In the genomic region with DNA sequence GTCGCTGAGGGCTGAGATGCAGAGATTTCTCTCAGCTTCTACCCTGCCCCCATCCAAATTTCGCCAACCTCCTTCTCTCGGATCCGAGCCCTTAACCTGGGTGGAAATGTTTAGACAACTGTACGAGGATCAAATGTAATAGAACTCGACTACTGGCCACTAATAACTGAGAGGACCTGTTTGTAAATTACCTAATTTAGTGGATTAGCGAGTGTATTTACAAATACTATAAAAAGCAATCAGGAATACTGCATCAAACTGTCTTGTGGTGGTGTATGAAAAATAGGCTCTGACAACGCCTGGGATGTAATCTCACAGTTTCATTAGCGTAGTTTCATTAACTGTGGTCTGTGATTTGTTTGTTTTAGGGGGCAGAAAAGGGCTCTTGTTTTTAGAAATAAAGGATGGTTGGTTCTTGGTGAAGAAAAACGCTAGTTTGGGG, we compare ENCODE assay signal across 8 cellular contexts. TPM values are rescaled to one million over a fixed set of nuclear protein-coding genes. Genes with fewer than 3 reads are reported as not detected.
DNase-seq lines count a peak whose midpoint lies in the region; ATAC-seq and TF ChIP-seq lines count a peak whose summit lies in the region.

No MANE protein-coding gene starts in this region.

- peaks cover 26% of the 10 kb centered on the region; the same call in 1 of the 2 replicates for H3K79me2 ChIP-seq in SK-N-SH (ENCODE audit: insufficient read depth)

- H3K9me3 ChIP-seq in SK-N-SH (no peaks in the 10 kb centered on the region), subcutaneous abdominal adipose tissue (ENCODE audit: control insufficient read depth in 5 of 5, low read length in 5 of 5) (peaks cover 0 to 2% (median 0%) of the 10 kb centered on the region in 5 donors)

- H3K4me3 ChIP-seq in SK-N-SH (ENCODE audit: low read depth in 2 of 2, low read length in 1 of 2) (peak overlapping the region; percentile 88 to 90), subcutaneous abdominal adipose tissue (ENCODE audit: low read depth in 1 of 5, low read length in 5 of 5) (peak overlapping the region; percentile 72 to 87 (median 77))

- DNase-seq in SK-N-SH = no peak
- no peak for DNase-seq in activated T-helper 2 cell treated with anti-CD3 and anti-CD28 coated beads, Interferon-gamma antibody, Interleukin-2, Interleukin-4, amounts not matched to agents 10 μg/mL and 5 μg/mL and 100 μg/mL, durations not matched to agents 14 hours and 24 hours and 36 hours (ENCODE audit: low spot score)
- DNase-seq in inferior parietal cortex (ENCODE audit: extremely low spot score) = peak; percentile 72
- DNase-seq in hepatic stellate cell (ENCODE audit: low spot score) = no peak
- DNase-seq in putamen (ENCODE audit: low spot score) = no peak

- intact Hi-C loops in activated T-helper 2 cell treated with anti-CD3 and anti-CD28 coated beads, Interferon-gamma antibody, Interleukin-2, Interleukin-4, amounts not matched to agents 10 μg/mL and 5 μg/mL and 100 μg/mL, durations not matched to agents 14 hours and 24 hours and 36 hours (cut with micrococcal nuclease) = loop anchor here (2.0 to 10.0 kb wide), 4 partner anchors 159 to 449 kb away; a partner anchor contains a TSS

- H3K9ac ChIP-seq in SK-N-SH = peak overlapping the region; percentile 68; the same call in 1 of the 2 replicates
- peak overlapping the region in 4 of 5 donors; percentile 71 to 78 (median 76) for H3K9ac ChIP-seq in subcutaneous abdominal adipose tissue (ENCODE audit: low read length in 5 of 5)

- H4K20me1 ChIP-seq in SK-N-SH (ENCODE audit: insufficient read depth) = no peaks in the 10 kb centered on the region

- H3K9me2 ChIP-seq in SK-N-SH = no peaks in the 10 kb centered on the region

- peak overlapping the region; percentile 97 for H3K4me2 ChIP-seq in SK-N-SH

- no peaks in the 10 kb centered on the region for H3K36me3 Mint-ChIP-seq in activated T-helper 2 cell treated with anti-CD3 and anti-CD28 coated beads, Interferon-gamma antibody, Interleukin-2, Interleukin-4, amounts not matched to agents 10 μg/mL and 5 μg/mL and 100 μg/mL, durations not matched to agents 14 hours and 24 hours and 36 hours (ENCODE audit: low read depth)

- peaks cover 9% of the 10 kb centered on the region for H3K4me1 Mint-ChIP-seq in activated T-helper 2 cell treated with anti-CD3 and anti-CD28 coated beads, Interferon-gamma antibody, Interleukin-2, Interleukin-4, amounts not matched to agents 10 μg/mL and 5 μg/mL and 100 μg/mL, durations not matched to agents 14 hours and 24 hours and 36 hours (ENCODE audit: low read depth)

- TF ChIP-seq RAD21 in SK-N-SH (IDR thresholded peaks at IDR 0.05; ENCODE audit: low read length) = no peak

- ATAC-seq in SK-N-SH treated with all-trans-retinoic acid at 6 μM for 48 hours (no peak), GM18873 (IDR thresholded peaks at IDR 0.05; ENCODE audit: low FRiP score, unreplicated experiment) (no peak)

- no peak for TF ChIP-seq EP300 in SK-N-SH (IDR thresholded peaks at IDR 0.05; ENCODE audit: borderline replicate concordance in 1 of 2, low read depth in 1 of 2, low read length in 1 of 2)

- H3K36me3 ChIP-seq in SK-N-SH (replicated peaks in 1 of 2; ENCODE audit: control insufficient read depth in 1 of 2, insufficient read depth in 2 of 2, low read length in 1 of 2) = no peaks in the 10 kb centered on the region
- H3K36me3 ChIP-seq in subcutaneous abdominal adipose tissue (ENCODE audit: control insufficient read depth in 5 of 5, insufficient read depth in 5 of 5, low read length in 5 of 5) = no peaks in the 10 kb centered on the region

- H3K27me3 Mint-ChIP-seq in activated T-helper 2 cell treated with anti-CD3 and anti-CD28 coated beads, Interferon-gamma antibody, Interleukin-2, Interleukin-4, amounts not matched to agents 10 μg/mL and 5 μg/mL and 100 μg/mL, durations not matched to agents 14 hours and 24 hours and 36 hours (ENCODE audit: low read depth) = peaks cover 62% of the 10 kb centered on the region

- H3K27ac ChIP-seq in SK-N-SH (ENCODE audit: low read depth in 2 of 2, low read length in 1 of 2) (peak overlapping the region in 1 of 2 experiments; percentile 18; a peak in 3 of 4 replicates), subcutaneous abdominal adipose tissue (ENCODE audit: low read depth, low read length) (peak overlapping the region; percentile 64)

- H2AFZ ChIP-seq in SK-N-SH (ENCODE audit: low read depth) = peak overlapping the region; percentile 87

- H3K27me3 ChIP-seq in SK-N-SH (ENCODE audit: insufficient read depth) (no peaks in the 10 kb centered on the region), subcutaneous abdominal adipose tissue (ENCODE audit: control insufficient read depth in 5 of 5, insufficient read depth in 4 of 5, low read length in 5 of 5) (no peaks in the 10 kb centered on the region)

- POLR2A ChIA-PET in SK-N-SH (lab: Yijun Ruan, JAX) = no interaction called here

- no peak for TF ChIP-seq CTCF in SK-N-SH (IDR thresholded peaks at IDR 0.05)

- H3K4me1 ChIP-seq in SK-N-SH (ENCODE audit: control insufficient read depth in 1 of 2, insufficient read depth in 2 of 2, low read depth in 1 of 2, low read length in 1 of 2) = peaks cover 3 to 11% of the 10 kb centered on the region in 2 experiments; a peak in 3 of 4 replicates
- H3K4me1 ChIP-seq in subcutaneous abdominal adipose tissue (ENCODE audit: control insufficient read depth in 5 of 5, insufficient read depth in 5 of 5, low read length in 5 of 5) = peaks cover 0 to 47% (median 43%) of the 10 kb centered on the region in 5 donors

- peaks cover 18% of the 10 kb centered on the region for H3F3A ChIP-seq in SK-N-SH (replicated peaks; ENCODE audit: insufficient read depth)

- H3K9me3 Mint-ChIP-seq in activated T-helper 2 cell treated with anti-CD3 and anti-CD28 coated beads, Interferon-gamma antibody, Interleukin-2, Interleukin-4, amounts not matched to agents 10 μg/mL and 5 μg/mL and 100 μg/mL, durations not matched to agents 14 hours and 24 hours and 36 hours = no peaks in the 10 kb centered on the region

- 13% methylated on average over 10 of the region's 10 CpGs for WGBS in SK-N-SH (ENCODE audit: low lambda C conversion rate)

- peak overlapping the region; percentile 83 for H3K4me3 Mint-ChIP-seq in activated T-helper 2 cell treated with anti-CD3 and anti-CD28 coated beads, Interferon-gamma antibody, Interleukin-2, Interleukin-4, amounts not matched to agents 10 μg/mL and 5 μg/mL and 100 μg/mL, durations not matched to agents 14 hours and 24 hours and 36 hours (ENCODE audit: low read depth)

- H3K27ac Mint-ChIP-seq in activated T-helper 2 cell treated with anti-CD3 and anti-CD28 coated beads, Interferon-gamma antibody, Interleukin-2, Interleukin-4, amounts not matched to agents 10 μg/mL and 5 μg/mL and 100 μg/mL, durations not matched to agents 14 hours and 24 hours and 36 hours = no peak overlapping the region

- CTCF ChIA-PET in SK-N-SH (lab: Yijun Ruan, JAX) = interaction anchor here (1.3 to 3.3 kb wide), 6 partner anchors 16 to 385 kb away, joined by 3 to 16 read pairs (median 6); no protein-coding TSS in a partner anchor

TF ChIP-seq in SK-N-SH, 30 proteins besides CTCF, POLR2A, EP300 and RAD21 (continues in another document):
- TF ChIP-seq ELF1 (IDR thresholded peaks at IDR 0.05) = 0 out of 2 replicates have a peak, but pooled peaks have one; percentile 3

TF ChIP-seq in SK-N-SH treated with all-trans-retinoic acid at 6 μM for 48 hours, 23 proteins besides CTCF, POLR2A, EP300 and RAD21 (continues in another document):
- TF ChIP-seq, protein P1, sequence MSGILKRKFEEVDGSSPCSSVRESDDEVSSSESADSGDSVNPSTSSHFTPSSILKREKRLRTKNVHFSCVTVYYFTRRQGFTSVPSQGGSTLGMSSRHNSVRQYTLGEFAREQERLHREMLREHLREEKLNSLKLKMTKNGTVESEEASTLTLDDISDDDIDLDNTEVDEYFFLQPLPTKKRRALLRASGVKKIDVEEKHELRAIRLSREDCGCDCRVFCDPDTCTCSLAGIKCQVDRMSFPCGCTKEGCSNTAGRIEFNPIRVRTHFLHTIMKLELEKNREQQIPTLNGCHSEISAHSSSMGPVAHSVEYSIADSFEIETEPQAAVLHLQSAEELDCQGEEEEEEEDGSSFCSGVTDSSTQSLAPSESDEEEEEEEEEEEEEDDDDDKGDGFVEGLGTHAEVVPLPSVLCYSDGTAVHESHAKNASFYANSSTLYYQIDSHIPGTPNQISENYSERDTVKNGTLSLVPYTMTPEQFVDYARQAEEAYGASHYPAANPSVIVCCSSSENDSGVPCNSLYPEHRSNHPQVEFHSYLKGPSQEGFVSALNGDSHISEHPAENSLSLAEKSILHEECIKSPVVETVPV (CRISPR knock-in tag; IDR thresholded peaks at IDR 0.05) = no peak
- TF ChIP-seq, protein P2, sequence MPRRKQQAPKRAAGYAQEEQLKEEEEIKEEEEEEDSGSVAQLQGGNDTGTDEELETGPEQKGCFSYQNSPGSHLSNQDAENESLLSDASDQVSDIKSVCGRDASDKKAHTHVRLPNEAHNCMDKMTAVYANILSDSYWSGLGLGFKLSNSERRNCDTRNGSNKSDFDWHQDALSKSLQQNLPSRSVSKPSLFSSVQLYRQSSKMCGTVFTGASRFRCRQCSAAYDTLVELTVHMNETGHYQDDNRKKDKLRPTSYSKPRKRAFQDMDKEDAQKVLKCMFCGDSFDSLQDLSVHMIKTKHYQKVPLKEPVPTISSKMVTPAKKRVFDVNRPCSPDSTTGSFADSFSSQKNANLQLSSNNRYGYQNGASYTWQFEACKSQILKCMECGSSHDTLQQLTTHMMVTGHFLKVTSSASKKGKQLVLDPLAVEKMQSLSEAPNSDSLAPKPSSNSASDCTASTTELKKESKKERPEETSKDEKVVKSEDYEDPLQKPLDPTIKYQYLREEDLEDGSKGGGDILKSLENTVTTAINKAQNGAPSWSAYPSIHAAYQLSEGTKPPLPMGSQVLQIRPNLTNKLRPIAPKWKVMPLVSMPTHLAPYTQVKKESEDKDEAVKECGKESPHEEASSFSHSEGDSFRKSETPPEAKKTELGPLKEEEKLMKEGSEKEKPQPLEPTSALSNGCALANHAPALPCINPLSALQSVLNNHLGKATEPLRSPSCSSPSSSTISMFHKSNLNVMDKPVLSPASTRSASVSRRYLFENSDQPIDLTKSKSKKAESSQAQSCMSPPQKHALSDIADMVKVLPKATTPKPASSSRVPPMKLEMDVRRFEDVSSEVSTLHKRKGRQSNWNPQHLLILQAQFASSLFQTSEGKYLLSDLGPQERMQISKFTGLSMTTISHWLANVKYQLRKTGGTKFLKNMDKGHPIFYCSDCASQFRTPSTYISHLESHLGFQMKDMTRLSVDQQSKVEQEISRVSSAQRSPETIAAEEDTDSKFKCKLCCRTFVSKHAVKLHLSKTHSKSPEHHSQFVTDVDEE (CRISPR knock-in tag; IDR thresholded peaks at IDR 0.05) = no peak
- no peak for TF ChIP-seq ARNTL (CRISPR knock-in tag; IDR thresholded peaks at IDR 0.05; ENCODE audit: borderline replicate concordance, low read depth)
- TF ChIP-seq ZC3H10 (CRISPR knock-in tag; IDR thresholded peaks at IDR 0.05) = no peak
- TF ChIP-seq ESRRG (CRISPR knock-in tag; IDR thresholded peaks at IDR 0.05) = no peak
- no peak for TF ChIP-seq TCF4 (CRISPR knock-in tag; IDR thresholded peaks at IDR 0.05; ENCODE audit: borderline replicate concordance)

RNA-seq across cellular contexts. Expression of a gene that starts 1.3 kb away (rescaled TPM):
- 4.5 and 5.9 TPM in 2 replicates for polyA plus RNA-seq in SK-N-SH (2012; rRNA removed)
- polyA plus RNA-seq in SK-N-SH (2012; cell fraction: cytosol; rRNA removed) = 8.5 and 11.2 TPM in 2 replicates
- polyA plus RNA-seq in SK-N-SH (2012; cell fraction: nucleus; rRNA removed) = 1.6 and 3.9 TPM in 2 replicates
- total RNA-seq in activated T-helper 2 cell treated with anti-CD3 and anti-CD28 coated beads, Interferon-gamma antibody, Interleukin-2, Interleukin-4, amounts not matched to agents 10 μg/mL and 5 μg/mL and 100 μg/mL, durations not matched to agents 14 hours and 24 hours and 36 hours = 2.0 and 3.4 TPM in 2 replicates
